8 cellular contexts compared by ENCODE assay signal in genomic region chr16:20694096-20694495, GRCh38. TPM values are rescaled to one million over a fixed set of nuclear protein-coding genes. Genes with fewer than 3 reads are reported as not detected.
"Had no signal": no experiment of that assay in that cellular context is flagged by ENCODE, and none has a peak within 500 bp of the region (broad histone marks: within the 10 kb centered on the region; RNA-seq: fewer than 3 reads in every experiment).

No MANE protein-coding gene starts in this region.

RNA-seq across cellular contexts. Expression of gene ACSM1, which starts 3.4 kb away (rescaled TPM):
- total RNA-seq: activated CD4-positive, alpha-beta T cell treated with anti-CD3 and anti-CD28 coated beads for 36 hours; ascending aorta; cardiac muscle cell; chondrocyte; M059J; NCI-H460; OCI-LY7; Right ventricle myocardium superior had no signal
